35 cellular contexts compared by ENCODE assay signal in the genomic region with DNA sequence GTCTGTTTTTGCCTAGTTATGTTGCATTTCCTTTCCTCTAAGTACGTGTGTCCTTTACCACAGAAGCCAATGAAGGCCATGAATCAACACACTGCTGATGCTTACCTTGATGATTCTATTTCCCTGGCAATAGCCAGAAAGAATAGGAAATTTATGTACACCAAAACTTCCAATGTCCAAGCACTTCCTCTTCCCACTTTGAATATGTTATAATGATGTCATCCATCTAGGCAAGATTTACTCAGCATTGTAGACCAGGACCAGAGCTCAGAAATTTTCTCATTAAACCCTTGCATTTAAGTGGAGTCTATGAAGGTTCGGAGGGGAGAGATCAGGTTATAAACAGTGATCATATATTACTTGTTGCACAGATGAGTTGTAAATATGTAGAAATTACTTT.
"Had no signal": no experiment of that assay in that cellular context is flagged by ENCODE, and none has a peak within 500 bp of the region (broad histone marks: within the 10 kb centered on the region; RNA-seq: fewer than 3 reads in every experiment).

No MANE protein-coding gene starts in this region.

- H3K9me3 Mint-ChIP-seq: activated CD4-positive, alpha-beta memory T cell treated with anti-CD3 and anti-CD28 coated beads for 36 hours; activated CD4-positive, alpha-beta T cell treated with anti-CD3 and anti-CD28 coated beads, Interleukin-2, amount 10 ng/mL, durations not matched to agents 24 days and 14 days; activated T-helper 1 cell treated with anti-CD3 and anti-CD28 coated beads, Interleukin-12 subunit alpha, Interleukin-12 subunit beta, Interleukin-2, Interleukin-4 antibody, amounts not matched to agents 30 ng/mL and 10 ng/mL and 1 ng/mL, durations not matched to agents 14 hours and 24 hours and 36 hours; endodermal cell; T-helper 2 cell treated with Interferon-gamma antibody and Interleukin-4, amounts not matched to agents 5 μg/mL and 100 μg/mL, for 36 hours had no signal

- H3K27me3 Mint-ChIP-seq: activated CD4-positive, alpha-beta memory T cell treated with anti-CD3 and anti-CD28 coated beads for 36 hours; activated CD4-positive, alpha-beta T cell treated with anti-CD3 and anti-CD28 coated beads for 36 hours; activated CD4-positive, alpha-beta T cell treated with anti-CD3 and anti-CD28 coated beads, Interleukin-2, amount 10 ng/mL, durations not matched to agents 24 days and 14 days; activated CD8-positive, alpha-beta memory T cell treated with anti-CD3 and anti-CD28 coated beads, Interleukin-2, amount 10 ng/mL, durations not matched to agents 7 days and 5 days; activated naive CD8-positive, alpha-beta T cell; brain; T-helper 17 cell had no signal

- H3K27ac Mint-ChIP-seq: activated CD4-positive, alpha-beta memory T cell treated with anti-CD3 and anti-CD28 coated beads for 36 hours; activated CD4-positive, alpha-beta T cell treated with anti-CD3 and anti-CD28 coated beads for 36 hours; activated CD4-positive, alpha-beta T cell treated with anti-CD3 and anti-CD28 coated beads, Interleukin-2, amount 10 ng/mL, durations not matched to agents 24 days and 14 days; activated CD8-positive, alpha-beta memory T cell treated with anti-CD3 and anti-CD28 coated beads, Interleukin-2, amount 10 ng/mL, durations not matched to agents 7 days and 5 days; activated CD8-positive, alpha-beta T cell treated with anti-CD3 and anti-CD28 coated beads, Interleukin-2, amount 10 ng/mL, durations not matched to agents 7 days and 5 days; activated naive CD8-positive, alpha-beta T cell; activated T-helper 1 cell treated with anti-CD3 and anti-CD28 coated beads, Interleukin-12 subunit alpha, Interleukin-12 subunit beta, Interleukin-2, Interleukin-4 antibody, amounts not matched to agents 30 ng/mL and 10 ng/mL and 1 ng/mL, durations not matched to agents 14 hours and 24 hours and 36 hours; brain; endodermal cell; T-helper 17 cell; T-helper 2 cell treated with Interferon-gamma antibody and Interleukin-4, amounts not matched to agents 5 μg/mL and 100 μg/mL, for 36 hours had no signal

- H3K4me3 ChIP-seq: breast epithelium, cardiac muscle cell, colonic mucosa, dorsolateral prefrontal cortex, gastrocnemius medialis, heart left ventricle had no signal

- H3K4me3 Mint-ChIP-seq: activated CD4-positive, alpha-beta memory T cell treated with anti-CD3 and anti-CD28 coated beads for 36 hours; activated CD4-positive, alpha-beta T cell treated with anti-CD3 and anti-CD28 coated beads for 36 hours; activated CD4-positive, alpha-beta T cell treated with anti-CD3 and anti-CD28 coated beads, Interleukin-2, amount 10 ng/mL, durations not matched to agents 24 days and 14 days; activated CD8-positive, alpha-beta memory T cell treated with anti-CD3 and anti-CD28 coated beads, Interleukin-2, amount 10 ng/mL, durations not matched to agents 7 days and 5 days; activated CD8-positive, alpha-beta T cell treated with anti-CD3 and anti-CD28 coated beads, Interleukin-2, amount 10 ng/mL, durations not matched to agents 7 days and 5 days; activated naive CD8-positive, alpha-beta T cell; activated T-helper 1 cell treated with anti-CD3 and anti-CD28 coated beads, Interleukin-12 subunit alpha, Interleukin-12 subunit beta, Interleukin-2, Interleukin-4 antibody, amounts not matched to agents 30 ng/mL and 10 ng/mL and 1 ng/mL, durations not matched to agents 14 hours and 24 hours and 36 hours; brain; endodermal cell; T-helper 17 cell; T-helper 2 cell treated with Interferon-gamma antibody and Interleukin-4, amounts not matched to agents 5 μg/mL and 100 μg/mL, for 36 hours had no signal

- H3K36me3 ChIP-seq: breast epithelium, cardiac muscle cell, colonic mucosa, gastrocnemius medialis, heart left ventricle had no signal

- H3K9me3 ChIP-seq: breast epithelium, colonic mucosa, gastrocnemius medialis, heart left ventricle had no signal

- ATAC-seq: activated CD4-positive, alpha-beta T cell treated with anti-CD3 and anti-CD28 coated beads for 36 hours; activated CD8-positive, alpha-beta memory T cell treated with anti-CD3 and anti-CD28 coated beads, Interleukin-2, amount 10 ng/mL, durations not matched to agents 7 days and 5 days; activated CD8-positive, alpha-beta T cell treated with anti-CD3 and anti-CD28 coated beads, Interleukin-2, amount 10 ng/mL, durations not matched to agents 7 days and 5 days; esophagus mucosa; foreskin keratinocyte; gastrocnemius medialis; heart left ventricle; T-helper 17 cell had no signal

- H3K4me1 Mint-ChIP-seq: activated CD4-positive, alpha-beta T cell treated with anti-CD3 and anti-CD28 coated beads for 36 hours; activated CD4-positive, alpha-beta T cell treated with anti-CD3 and anti-CD28 coated beads, Interleukin-2, amount 10 ng/mL, durations not matched to agents 24 days and 14 days; activated CD8-positive, alpha-beta memory T cell treated with anti-CD3 and anti-CD28 coated beads, Interleukin-2, amount 10 ng/mL, durations not matched to agents 7 days and 5 days; T-helper 17 cell had no signal

- DNase-seq: activated CD4-positive, alpha-beta memory T cell treated with anti-CD3 and anti-CD28 coated beads for 36 hours; activated CD4-positive, alpha-beta T cell treated with anti-CD3 and anti-CD28 coated beads for 36 hours; activated CD4-positive, alpha-beta T cell treated with anti-CD3 and anti-CD28 coated beads, Interleukin-2, amount 10 ng/mL, durations not matched to agents 24 days and 14 days; activated CD4-positive, CD25-positive, alpha-beta regulatory T cell; activated CD4-positive, CD25-positive, alpha-beta regulatory T cell treated with anti-CD3 and anti-CD28 coated beads, Interleukin-2, amount 50 U/mL, for 72 hours; activated CD8-positive, alpha-beta memory T cell treated with anti-CD3 and anti-CD28 coated beads, Interleukin-2, amount 10 ng/mL, durations not matched to agents 7 days and 5 days; activated CD8-positive, alpha-beta memory T cell treated with anti-CD3 and anti-CD28 coated beads, Interleukin-2, amount 50 U/mL, for 4 hours; activated CD8-positive, alpha-beta T cell treated with anti-CD3 and anti-CD28 coated beads, Interleukin-2, amount 10 ng/mL, durations not matched to agents 7 days and 5 days; activated gamma-delta T cell treated with Interleukin-2 at 50 U/mL for 16 hours; activated naive CD4-positive, alpha-beta T cell treated with anti-CD3 and anti-CD28 coated beads, Interleukin-2, amount 50 U/mL, for 16 hours; activated naive CD4-positive, alpha-beta T cell treated with Interleukin-2 at 50 U/mL for 16 hours; activated T-cell treated with anti-CD3 and anti-CD28 coated beads, Interleukin-2, amount 50 U/mL, for 1 hour; activated T-cell treated with anti-CD3 and anti-CD28 coated beads, Interleukin-2, amount 50 U/mL, for 48 hours; amniotic stem cell; aorta; central memory CD4-positive, alpha-beta T cell; cerebellar nuclear complex; colonic mucosa; dorsolateral prefrontal cortex; effector memory CD4-positive, alpha-beta T cell; endodermal cell; foreskin keratinocyte; gastrocnemius medialis; glutamatergic neuron; heart left ventricle; T-helper 1 cell; T-helper 17 cell; T1000 had no signal

- H3K27ac ChIP-seq: breast epithelium, cardiac muscle cell, colonic mucosa, dorsolateral prefrontal cortex, foreskin keratinocyte, gastrocnemius medialis, heart left ventricle had no signal

- H3K27me3 ChIP-seq: breast epithelium, cardiac muscle cell, colonic mucosa, dorsolateral prefrontal cortex, foreskin keratinocyte, gastrocnemius medialis, heart left ventricle had no signal

- H3K36me3 Mint-ChIP-seq: activated CD4-positive, alpha-beta memory T cell treated with anti-CD3 and anti-CD28 coated beads for 36 hours; activated CD8-positive, alpha-beta memory T cell treated with anti-CD3 and anti-CD28 coated beads, Interleukin-2, amount 10 ng/mL, durations not matched to agents 7 days and 5 days; activated naive CD8-positive, alpha-beta T cell; brain had no signal
